Comparison of ENCODE assay signal across 19 cellular contexts in the genomic region with DNA sequence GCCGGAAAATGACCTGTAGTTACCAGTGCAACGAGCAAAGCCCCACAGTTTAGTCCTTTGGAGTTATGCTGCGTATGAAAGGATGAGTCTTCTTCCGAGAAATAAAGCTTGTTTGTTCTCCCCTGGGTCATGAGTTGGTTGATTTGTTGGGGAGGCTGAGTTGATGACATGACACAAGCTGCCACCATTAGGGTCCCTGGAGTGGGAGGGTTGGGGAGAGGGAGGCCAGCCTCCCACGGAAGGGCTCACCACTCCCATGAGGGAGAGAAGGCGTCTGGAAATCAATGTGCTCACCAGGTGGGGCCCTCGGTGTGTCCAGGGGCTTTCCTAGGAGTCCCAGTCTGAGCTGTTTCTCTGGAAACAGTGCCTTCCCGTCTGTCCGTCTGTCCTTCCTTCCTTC. TPM values are rescaled to one million over a fixed set of nuclear protein-coding genes. Genes with fewer than 3 reads are reported as not detected.
"Had no signal": no experiment of that assay in that cellular context is flagged by ENCODE, and none has a peak within 500 bp of the region (broad histone marks: within the 10 kb centered on the region; RNA-seq: fewer than 3 reads in every experiment).

No MANE protein-coding gene starts in this region.

- H3K4me3 ChIP-seq: gastrocnemius medialis, psoas muscle, sigmoid colon, spleen, thoracic aorta had no signal

- H3K36me3 ChIP-seq: gastrocnemius medialis, sigmoid colon, spleen, thoracic aorta had no signal

- H3K27ac ChIP-seq: gastrocnemius medialis, psoas muscle, sigmoid colon, spleen, thoracic aorta had no signal

- ATAC-seq: activated CD8-positive, alpha-beta T cell treated with anti-CD3 and anti-CD28 coated beads for 36 hours; gastrocnemius medialis; psoas muscle; WTC11 had no signal

- H3K9me3 ChIP-seq: gastrocnemius medialis, psoas muscle, sigmoid colon, spleen, thoracic aorta had no signal

- DNase-seq: activated CD4-positive, alpha-beta T cell treated with anti-CD3 and anti-CD28 coated beads for 48 hours; activated CD8-positive, alpha-beta T cell treated with anti-CD3 and anti-CD28 coated beads for 36 hours; activated naive CD8-positive, alpha-beta T cell treated with anti-CD3 and anti-CD28 coated beads for 36 hours; activated T-cell treated with anti-CD3 and anti-CD28 coated beads, Interleukin-2, amount 50 U/mL, for 48 hours; cerebellar nuclear complex; erythroblast; gastrocnemius medialis; kidney; psoas muscle; sigmoid colon; spleen; T-helper 2 cell had no signal

- H3K27me3 ChIP-seq: gastrocnemius medialis, sigmoid colon, spleen had no signal

- H3K4me1 ChIP-seq: sigmoid colon had no signal

RNA-seq across cellular contexts. Expression of gene SAG, which starts 39.3 kb away (rescaled TPM):
- total RNA-seq: activated CD8-positive, alpha-beta T cell treated with anti-CD3 and anti-CD28 coated beads for 36 hours; kidney; liver; myocyte; neural crest cell; osteoblast; psoas muscle; sigmoid colon; thoracic aorta; ureter; WTC11 had no signal
